17 cellular contexts compared by ENCODE assay signal in genomic region chr1:96515430-96515829, GRCh38.
DNase-seq lines count a peak whose midpoint lies in the region; ATAC-seq and TF ChIP-seq lines count a peak whose summit lies in the region.
"Had no signal": no experiment of that assay in that cellular context is flagged by ENCODE, and none has a peak within 500 bp of the region (broad histone marks: within the 10 kb centered on the region; RNA-seq: fewer than 3 reads in every experiment).

No MANE protein-coding gene starts in this region.

- TF ChIP-seq CTCF in colonic mucosa (IDR thresholded peaks at IDR 0.05) (no peak), PC-9 (conservative IDR thresholded peaks at IDR 0.05) (no peak)

- H3K27me3 ChIP-seq in colonic mucosa (no peaks in the 10 kb centered on the region), PC-9 (ENCODE audit: insufficient read depth, low read depth) (no peaks in the 10 kb centered on the region), MG63 (no peaks in the 10 kb centered on the region)
- H3K27me3 ChIP-seq: BLaER1, esophagus muscularis mucosa had no signal

- H3K79me2 ChIP-seq in PC-9 (ENCODE audit: low read depth): no peaks in the 10 kb centered on the region
- H3K79me2 ChIP-seq: parathyroid adenoma had no signal

- no peak overlapping the region for H3K4me2 ChIP-seq in PC-9
- H3K4me2 ChIP-seq: BLaER1 had no signal

- no peak overlapping the region for H3K27ac ChIP-seq in colonic mucosa
- no peak overlapping the region for H3K27ac ChIP-seq in PC-9
- H3K27ac ChIP-seq: BLaER1, esophagus muscularis mucosa, parathyroid adenoma had no signal

- H4K20me1 ChIP-seq in PC-9 (ENCODE audit: insufficient read depth): no peaks in the 10 kb centered on the region
- H4K20me1 ChIP-seq: BLaER1 had no signal

- no peak overlapping the region for H3K4me3 ChIP-seq in colonic mucosa
- H3K4me3 ChIP-seq in PC-9: no peak overlapping the region
- H3K4me3 ChIP-seq in MG63: no peak overlapping the region
- H3K4me3 ChIP-seq: BLaER1, esophagus muscularis mucosa had no signal

- peaks cover under 1% of the 10 kb centered on the region for H3K9me3 Mint-ChIP-seq in activated naive CD4-positive, alpha-beta T cell treated with anti-CD3 and anti-CD28 coated beads, Interleukin-2, amount 10 ng/mL, durations not matched to agents 7 days and 5 days
- H3K9me3 Mint-ChIP-seq: activated CD4-positive, alpha-beta memory T cell treated with anti-CD3 and anti-CD28 coated beads, Interleukin-2, amount 10 ng/mL, durations not matched to agents 7 days and 5 days; central memory CD8-positive, alpha-beta T cell had no signal

- no peaks in the 10 kb centered on the region for H3K4me1 ChIP-seq in colonic mucosa
- no peaks in the 10 kb centered on the region for H3K4me1 ChIP-seq in PC-9 (replicated peaks; ENCODE audit: insufficient read depth)
- H3K4me1 ChIP-seq: BLaER1, parathyroid adenoma had no signal

- no peaks in the 10 kb centered on the region for H3K9me2 ChIP-seq in PC-9 (ENCODE audit: insufficient read depth)

- no peak overlapping the region for H3K27ac Mint-ChIP-seq in activated naive CD4-positive, alpha-beta T cell treated with anti-CD3 and anti-CD28 coated beads, Interleukin-2, amount 10 ng/mL, durations not matched to agents 7 days and 5 days
- H3K27ac Mint-ChIP-seq: activated CD4-positive, alpha-beta memory T cell treated with anti-CD3 and anti-CD28 coated beads, Interleukin-2, amount 10 ng/mL, durations not matched to agents 7 days and 5 days had no signal

- ATAC-seq in GM18861 (IDR thresholded peaks at IDR 0.05; ENCODE audit: unreplicated experiment) (peak; percentile 87), GM21423 (IDR thresholded peaks at IDR 0.05; ENCODE audit: unreplicated experiment) (peak; percentile 91), HG02973 (IDR thresholded peaks at IDR 0.05; ENCODE audit: unreplicated experiment) (peak; percentile 94), HG03565 (IDR thresholded peaks at IDR 0.05; ENCODE audit: unreplicated experiment) (peak; percentile 86)

- no peak overlapping the region for H2AFZ ChIP-seq in PC-9
- H2AFZ ChIP-seq: parathyroid adenoma had no signal

- peaks cover under 1% of the 10 kb centered on the region for H3K27me3 Mint-ChIP-seq in activated naive CD4-positive, alpha-beta T cell treated with anti-CD3 and anti-CD28 coated beads, Interleukin-2, amount 10 ng/mL, durations not matched to agents 7 days and 5 days
- H3K27me3 Mint-ChIP-seq: activated CD4-positive, alpha-beta memory T cell treated with anti-CD3 and anti-CD28 coated beads, Interleukin-2, amount 10 ng/mL, durations not matched to agents 7 days and 5 days; central memory CD8-positive, alpha-beta T cell had no signal

- no peaks in the 10 kb centered on the region for H3K36me3 ChIP-seq in colonic mucosa
- no peaks in the 10 kb centered on the region for H3K36me3 ChIP-seq in PC-9 (ENCODE audit: low read depth)
- no peaks in the 10 kb centered on the region for H3K36me3 ChIP-seq in MG63
- H3K36me3 ChIP-seq: BLaER1, esophagus muscularis mucosa had no signal

- BruUV-seq in PC-9 (replicated peaks; lab: Mats Ljungman, UMichigan): no TSS peak

- H3K4me3 Mint-ChIP-seq in activated naive CD4-positive, alpha-beta T cell treated with anti-CD3 and anti-CD28 coated beads, Interleukin-2, amount 10 ng/mL, durations not matched to agents 7 days and 5 days: no peak overlapping the region
- H3K4me3 Mint-ChIP-seq: activated CD4-positive, alpha-beta memory T cell treated with anti-CD3 and anti-CD28 coated beads, Interleukin-2, amount 10 ng/mL, durations not matched to agents 7 days and 5 days; central memory CD8-positive, alpha-beta T cell had no signal

- POLR2A ChIA-PET in PC-9 (lab: Charles Lee; ENCODE audit: unreplicated experiment): no interaction called here

- H3K9ac ChIP-seq in colonic mucosa (ENCODE audit: low read depth in 2 of 2, low read length in 2 of 2): no peak overlapping the region
- H3K9ac ChIP-seq: BLaER1, parathyroid adenoma had no signal

- no peaks in the 10 kb centered on the region for H3K4me1 Mint-ChIP-seq in activated naive CD4-positive, alpha-beta T cell treated with anti-CD3 and anti-CD28 coated beads, Interleukin-2, amount 10 ng/mL, durations not matched to agents 7 days and 5 days
- H3K4me1 Mint-ChIP-seq: activated CD4-positive, alpha-beta memory T cell treated with anti-CD3 and anti-CD28 coated beads, Interleukin-2, amount 10 ng/mL, durations not matched to agents 7 days and 5 days; central memory CD8-positive, alpha-beta T cell had no signal

- intact Hi-C loops in colonic mucosa (cut with DNase I) (no loop called here), PC-9 (cut with micrococcal nuclease; ENCODE audit: unreplicated experiment) (no loop called here)

- no peaks in the 10 kb centered on the region for H3K36me3 Mint-ChIP-seq in activated naive CD4-positive, alpha-beta T cell treated with anti-CD3 and anti-CD28 coated beads, Interleukin-2, amount 10 ng/mL, durations not matched to agents 7 days and 5 days

- no peaks in the 10 kb centered on the region for H3F3A ChIP-seq in PC-9 (ENCODE audit: insufficient read depth, low read depth)

- CTCF ChIA-PET in PC-9 (lab: Charles Lee): no interaction called here
- CTCF ChIA-PET in activated naive CD4-positive, alpha-beta T cell treated with anti-CD3 and anti-CD28 coated beads, Interleukin-2, amount 10 ng/mL, durations not matched to agents 7 days and 5 days (lab: Charles Lee): no interaction called here

- DNase-seq in colonic mucosa (no peak), PC-9 (no peak), MG63 (no peak)
- DNase-seq in activated naive CD4-positive, alpha-beta T cell treated with anti-CD3 and anti-CD28 coated beads, Interleukin-2, amount 10 ng/mL, durations not matched to agents 7 days and 5 days: no peak
- DNase-seq: activated CD4-positive, alpha-beta memory T cell treated with anti-CD3 and anti-CD28 coated beads, Interleukin-2, amount 10 ng/mL, durations not matched to agents 7 days and 5 days; activated naive CD4-positive, alpha-beta T cell treated with Interleukin-2 at 50 U/mL for 16 hours; mesenchymal stem cell; NCI-H1694; T-helper 1 cell had no signal

- H3K9me3 ChIP-seq in colonic mucosa: no peaks in the 10 kb centered on the region
- no peaks in the 10 kb centered on the region for H3K9me3 ChIP-seq in PC-9 (ENCODE audit: insufficient read depth, low read depth)
- H3K9me3 ChIP-seq in MG63: no peaks in the 10 kb centered on the region
- H3K9me3 ChIP-seq: BLaER1, esophagus muscularis mucosa had no signal
